ENCODE assay signal across 15 cellular contexts in genomic region chr6:137798261-137798660, GRCh38.
DNase-seq lines count a peak whose midpoint lies in the region; ATAC-seq and TF ChIP-seq lines count a peak whose summit lies in the region.
"Had no signal": no experiment of that assay in that cellular context is flagged by ENCODE, and none has a peak within 500 bp of the region (broad histone marks: within the 10 kb centered on the region; RNA-seq: fewer than 3 reads in every experiment).

No MANE protein-coding gene starts in this region.

- H3K27me3 ChIP-seq in CD4-positive, alpha-beta memory T cell (ENCODE audit: insufficient read depth, low read length), result no peaks in the 10 kb centered on the region
- H3K27me3 ChIP-seq in IMR-90 (ENCODE audit: control insufficient read depth, insufficient read depth, low read length) (no peaks in the 10 kb centered on the region), foreskin keratinocyte (no peaks in the 10 kb centered on the region), H9 (ENCODE audit: insufficient read depth, low read length) (no peaks in the 10 kb centered on the region)
- H3K27me3 ChIP-seq: Peyer's patch had no signal

- no CpG with 5 or more reads among the region's 3 CpGs for WGBS in IMR-90 (ENCODE audit: extremely low coverage in 2 of 2, insufficient read length in 1 of 2), 2 experiments
- no CpG with 5 or more reads among the region's 3 CpGs for WGBS in H9 (ENCODE audit: extremely low coverage, insufficient read length, low lambda C conversion rate)

- H3K9me1 ChIP-seq in IMR-90 (ENCODE audit: insufficient read depth, low read length), result 0 out of 2 replicates have a peak, but pooled peaks cover 7% of the 10 kb centered on the region

- H3K14ac ChIP-seq in IMR-90 (replicated peaks; ENCODE audit: low read depth, low read length), result no peak overlapping the region
- no peak overlapping the region for H3K14ac ChIP-seq in H9 (ENCODE audit: insufficient read depth, low read length)

- peaks cover 35 to 67% (median 56%) of the 10 kb centered on the region in 4 donors for H3K4me1 Mint-ChIP-seq in CD4-positive, alpha-beta memory T cell
- H3K4me1 Mint-ChIP-seq in H9, result peaks cover 0 to 9% of the 10 kb centered on the region in 2 experiments; a peak in 3 of 4 replicates
- H3K4me1 Mint-ChIP-seq in activated CD8-positive, alpha-beta memory T cell treated with anti-CD3 and anti-CD28 coated beads, Interleukin-2, amount 10 ng/mL, durations not matched to agents 7 days and 5 days, result peaks cover 68% of the 10 kb centered on the region

- peak overlapping the region in 1 of 8 donors; percentile 17 for H3K4me3 Mint-ChIP-seq in CD4-positive, alpha-beta memory T cell
- no peak overlapping the region for H3K4me3 Mint-ChIP-seq in H9
- no peak overlapping the region for H3K4me3 Mint-ChIP-seq in activated CD8-positive, alpha-beta memory T cell treated with anti-CD3 and anti-CD28 coated beads, Interleukin-2, amount 10 ng/mL, durations not matched to agents 7 days and 5 days

- H3K9ac ChIP-seq in IMR-90 (ENCODE audit: low read depth, low read length), result no peak overlapping the region
- no peak overlapping the region for H3K9ac ChIP-seq in H9 (ENCODE audit: extremely low read depth, insufficient read length, low read length)

- no peaks in the 10 kb centered on the region for H3K23me2 ChIP-seq in H9 (ENCODE audit: insufficient read length, low read depth, low read length, poor library complexity, severe bottlenecking)

- H4K20me1 ChIP-seq in IMR-90 (ENCODE audit: insufficient read depth, low read length), result no peaks in the 10 kb centered on the region
- no peaks in the 10 kb centered on the region for H4K20me1 ChIP-seq in H9 (ENCODE audit: control insufficient read depth, insufficient read depth, insufficient read length)

- CTCF ChIA-PET in CD4-positive, alpha-beta memory T cell (lab: Charles Lee; ENCODE audit: partially characterized antibody), result interaction anchor here (0.7 to 8.3 kb wide), 26 partner anchors 9 to 207 kb away, joined by 3 to 122 read pairs (median 16); partner anchors contain the start of gene TNFAIP3
- CTCF ChIA-PET in IMR-90 (lab: Yijun Ruan, JAX), result interaction anchor here (1.0 to 1.1 kb wide), 2 partner anchors 13 to 70 kb away, joined by 3 to 4 read pairs; no protein-coding TSS in a partner anchor
- CTCF ChIA-PET in activated CD8-positive, alpha-beta memory T cell treated with anti-CD3 and anti-CD28 coated beads, Interleukin-2, amount 10 ng/mL, durations not matched to agents 7 days and 5 days (lab: Charles Lee), result interaction anchor here (0.6 to 10.6 kb wide), 13 partner anchors 10 to 177 kb away, joined by 3 to 195 read pairs (median 14); partner anchors contain the start of gene TNFAIP3

- H3K79me2 ChIP-seq in H9 (ENCODE audit: insufficient read depth, low read length), result no peaks in the 10 kb centered on the region

- dilution Hi-C loops in IMR-90 (cut with HindIII; ENCODE audit: low sequenced_read_pairs, unreplicated experiment), result no loop called here

- peak overlapping the region in 6 of 7 donors; percentile 28 to 98 (median 93) for H3K27ac Mint-ChIP-seq in CD4-positive, alpha-beta memory T cell
- H3K27ac Mint-ChIP-seq in H9, result no peak overlapping the region
- no peak overlapping the region for H3K27ac Mint-ChIP-seq in activated CD8-positive, alpha-beta memory T cell treated with anti-CD3 and anti-CD28 coated beads, Interleukin-2, amount 10 ng/mL, durations not matched to agents 7 days and 5 days

- H2AFZ ChIP-seq in IMR-90 (replicated peaks; ENCODE audit: low read length, poor library complexity) (no peak overlapping the region), H9 (ENCODE audit: low read length) (no peak overlapping the region)

- H3K4me2 ChIP-seq in IMR-90 (ENCODE audit: low read depth, low read length), result no peak overlapping the region
- no peak overlapping the region for H3K4me2 ChIP-seq in H9 (ENCODE audit: insufficient read depth, insufficient read length, low read length)

- H2BK20ac ChIP-seq in IMR-90 (ENCODE audit: low read depth, low read length) (no peak overlapping the region), H9 (ENCODE audit: low read depth, low read length, poor library complexity, severe bottlenecking) (no peak overlapping the region)

- H4K8ac ChIP-seq in IMR-90 (ENCODE audit: low read depth in 2 of 2, low read length in 2 of 2), result no peak overlapping the region
- no peak overlapping the region for H4K8ac ChIP-seq in H9 (replicated peaks; ENCODE audit: insufficient read length, low read depth, low read length)

- POLR2A ChIA-PET in CD4-positive, alpha-beta memory T cell (lab: Charles Lee; ENCODE audit: partially characterized antibody), result interaction anchor here (0.7 to 4.0 kb wide), 9 partner anchors 13 to 142 kb away, joined by 3 to 112 read pairs (median 10); partner anchors contain the start of gene TNFAIP3
- POLR2A ChIA-PET in IMR-90 (lab: Charles Lee; ENCODE audit: unreplicated experiment), result interaction anchor here (0.6 kb wide), 1 partner anchor 1945 kb away, joined by 3 read pairs; no protein-coding TSS in a partner anchor

- no peaks in the 10 kb centered on the region for H3K9me3 Mint-ChIP-seq in CD4-positive, alpha-beta memory T cell
- no peaks in the 10 kb centered on the region for H3K9me3 Mint-ChIP-seq in H9
- H3K9me3 Mint-ChIP-seq in activated CD8-positive, alpha-beta memory T cell treated with anti-CD3 and anti-CD28 coated beads, Interleukin-2, amount 10 ng/mL, durations not matched to agents 7 days and 5 days (ENCODE audit: low read depth), result no peaks in the 10 kb centered on the region

- H3K4me3 ChIP-seq in CD4-positive, alpha-beta memory T cell (ENCODE audit: low read length in 2 of 2), result no peak overlapping the region
- no peak overlapping the region for H3K4me3 ChIP-seq in IMR-90 (ENCODE audit: insufficient read depth, low read depth, low read length)
- H3K4me3 ChIP-seq: Peyer's patch had no signal

- H4K5ac ChIP-seq in IMR-90 (ENCODE audit: low read depth, low read length) (no peak overlapping the region; the same call in 1 of the 2 replicates), H9 (ENCODE audit: insufficient read length, low read depth, low read length) (no peak overlapping the region)

- TF ChIP-seq POLR2A in IMR-90 (IDR thresholded peaks at IDR 0.05; ENCODE audit: low read depth, low read length), result no peak

- no peak for DNase-seq in CD4-positive, alpha-beta memory T cell
- DNase-seq in IMR-90 (no peak), astrocyte of the hippocampus (ENCODE audit: low read depth, low spot score) (peak; percentile 47), foreskin keratinocyte (no peak), H9 (no peak), iPS-NIHi11 (ENCODE audit: low spot score) (no peak)
- DNase-seq in activated CD8-positive, alpha-beta memory T cell treated with anti-CD3 and anti-CD28 coated beads, Interleukin-2, amount 10 ng/mL, durations not matched to agents 7 days and 5 days, result no peak
- no peak for DNase-seq in stimulated activated naive CD4-positive, alpha-beta T cell (lab: John Stamatoyannopoulos, UW)
- DNase-seq: C1 segment of cervical spinal cord, KG1, NCI-H146, NCI-H2081, NCI-H524, Peyer's patch had no signal

- H3K36me3 Mint-ChIP-seq in CD4-positive, alpha-beta memory T cell, result no peaks in the 10 kb centered on the region
- H3K36me3 Mint-ChIP-seq in H9 (ENCODE audit: insufficient read depth in 1 of 3, low read depth in 3 of 3), result no peaks in the 10 kb centered on the region
- peaks cover under 1% of the 10 kb centered on the region for H3K36me3 Mint-ChIP-seq in activated CD8-positive, alpha-beta memory T cell treated with anti-CD3 and anti-CD28 coated beads, Interleukin-2, amount 10 ng/mL, durations not matched to agents 7 days and 5 days

- H3K79me1 ChIP-seq in IMR-90 (ENCODE audit: low read depth in 1 of 2, low read length in 2 of 2) (no peaks in the 10 kb centered on the region), H9 (ENCODE audit: insufficient read depth, low read depth, low read length, poor library complexity, severe bottlenecking) (no peaks in the 10 kb centered on the region)

- ATAC-seq in IMR-90 (ENCODE audit: low read depth) (no peak), foreskin keratinocyte (no peak)
- ATAC-seq in activated CD8-positive, alpha-beta memory T cell treated with anti-CD3 and anti-CD28 coated beads, Interleukin-2, amount 10 ng/mL, durations not matched to agents 7 days and 5 days, result no peak
- ATAC-seq: Right ventricle myocardium inferior had no signal

- H3K4ac ChIP-seq in IMR-90 (ENCODE audit: low read depth, low read length), result no peak overlapping the region
- no peak overlapping the region for H3K4ac ChIP-seq in H9 (ENCODE audit: low read depth, low read length)

- no peak for TF ChIP-seq RAD21 in IMR-90 (IDR thresholded peaks at IDR 0.05; ENCODE audit: low read length)

- no peak overlapping the region for H2BK12ac ChIP-seq in H9 (ENCODE audit: insufficient read length, low read depth, low read length)

- intact Hi-C loops in CD4-positive, alpha-beta memory T cell (cut with micrococcal nuclease), result no loop called here
- intact Hi-C loops in IMR-90 (cut with micrococcal nuclease), result no loop called here

- no peak overlapping the region for H2BK15ac ChIP-seq in IMR-90 (ENCODE audit: low read depth, low read length)
- no peak overlapping the region for H2BK15ac ChIP-seq in H9 (ENCODE audit: low read depth, low read length)

- no peaks in the 10 kb centered on the region for H3K27me3 Mint-ChIP-seq in CD4-positive, alpha-beta memory T cell
- H3K27me3 Mint-ChIP-seq in H9 (ENCODE audit: low read depth), result no peaks in the 10 kb centered on the region; the same call in 1 of the 2 replicates
- H3K27me3 Mint-ChIP-seq in activated CD8-positive, alpha-beta memory T cell treated with anti-CD3 and anti-CD28 coated beads, Interleukin-2, amount 10 ng/mL, durations not matched to agents 7 days and 5 days, result no peaks in the 10 kb centered on the region

- in situ Hi-C loops in IMR-90 (cut with MboI; ENCODE audit: low sequenced_read_pairs), result no loop called here

- H2AK5ac ChIP-seq in IMR-90 (ENCODE audit: low read depth, low read length), result no peak overlapping the region
- H2AK5ac ChIP-seq in H9 (ENCODE audit: insufficient read length, low read length), result no peak overlapping the region

- peaks cover 54% of the 10 kb centered on the region for H3K4me1 ChIP-seq in CD4-positive, alpha-beta memory T cell (ENCODE audit: insufficient read depth, low read length)
- H3K4me1 ChIP-seq in IMR-90 (ENCODE audit: control insufficient read depth, insufficient read depth, low read length), result no peaks in the 10 kb centered on the region; the same call in 1 of the 2 replicates
- H3K4me1 ChIP-seq in foreskin keratinocyte, result no peaks in the 10 kb centered on the region
- no peaks in the 10 kb centered on the region for H3K4me1 ChIP-seq in H9 (ENCODE audit: insufficient read depth, low read length)

- H3T11ph ChIP-seq in H9 (ENCODE audit: low read length), result no peak overlapping the region

- TF ChIP-seq CTCF in IMR-90 (conservative IDR thresholded peaks at IDR 0.05; ENCODE audit: low read depth, low read length) (no peak), foreskin keratinocyte (conservative IDR thresholded peaks at IDR 0.05) (no peak), H9 (conservative IDR thresholded peaks at IDR 0.05) (no peak)

- no peak overlapping the region for H3K23ac ChIP-seq in IMR-90 (ENCODE audit: low read depth, low read length)
- no peak overlapping the region for H3K23ac ChIP-seq in H9 (ENCODE audit: insufficient read length, low read depth, low read length)

- H4K91ac ChIP-seq in IMR-90 (ENCODE audit: insufficient read depth, low read depth, low read length) (no peak overlapping the region), H9 (ENCODE audit: insufficient read length, low read depth, low read length) (no peak overlapping the region)

- H3K56ac ChIP-seq in IMR-90 (ENCODE audit: extremely low read depth, insufficient read depth, low read length), result no peak overlapping the region
- no peak overlapping the region for H3K56ac ChIP-seq in H9 (ENCODE audit: insufficient read length, low read depth, low read length)

- H3K18ac ChIP-seq in IMR-90 (ENCODE audit: low read depth, low read length) (peak overlapping the region; percentile 56; the same call in 1 of the 2 replicates), H9 (ENCODE audit: insufficient read length, low read depth, low read length) (no peak overlapping the region)

- H3K27ac ChIP-seq in CD4-positive, alpha-beta memory T cell (ENCODE audit: low read depth, low read length), result no peak overlapping the region
- H3K27ac ChIP-seq in IMR-90 (ENCODE audit: insufficient read depth, low read length) (no peak overlapping the region), foreskin keratinocyte (peak overlapping the region; percentile 39), H9 (ENCODE audit: insufficient read length, low read depth, low read length) (no peak overlapping the region)

- H3K9me3 ChIP-seq in CD4-positive, alpha-beta memory T cell (ENCODE audit: control insufficient read depth in 1 of 2, low read length in 2 of 2), result no peaks in the 10 kb centered on the region
- H3K9me3 ChIP-seq in IMR-90 (ENCODE audit: control insufficient read depth, insufficient read depth, low read length) (no peaks in the 10 kb centered on the region), H9 (ENCODE audit: control insufficient read depth, low read depth, low read length) (no peaks in the 10 kb centered on the region)
- H3K9me3 ChIP-seq: Peyer's patch had no signal

- no peak overlapping the region for H2AK9ac ChIP-seq in IMR-90 (replicated peaks; ENCODE audit: low read depth, low read length, poor library complexity)

- no TSS peak for BruUV-seq in IMR-90 (replicated peaks; lab: Mats Ljungman, UMichigan)

- no peak overlapping the region for H2BK120ac ChIP-seq in IMR-90 (ENCODE audit: low read depth, low read length)
- no peak overlapping the region for H2BK120ac ChIP-seq in H9 (ENCODE audit: low read depth, low read length, poor library complexity, severe bottlenecking)

- no peaks in the 10 kb centered on the region for H3K36me3 ChIP-seq in CD4-positive, alpha-beta memory T cell (ENCODE audit: insufficient read depth, low read length)
- H3K36me3 ChIP-seq in IMR-90 (ENCODE audit: control insufficient read depth, insufficient read depth, low read length), result no peaks in the 10 kb centered on the region
- H3K36me3 ChIP-seq: Peyer's patch had no signal

- H2BK5ac ChIP-seq in IMR-90 (ENCODE audit: low read depth, low read length, poor library complexity, severe bottlenecking), result no peak overlapping the region
- no peak overlapping the region for H2BK5ac ChIP-seq in H9 (ENCODE audit: insufficient read length, low read length)

Comparison
In these comparisons a context has a peak if more than half of its experiments do, and no peak if none do; other contexts are left out.
1. H3K27ac Mint-ChIP-seq: peak in CD4-positive, alpha-beta memory T cell (6 of 7); none in H9 (0 of 3) and activated CD8-positive, alpha-beta memory T cell treated with anti-CD3 and anti-CD28 coated beads, Interleukin-2, amount 10 ng/mL, durations not matched to agents 7 days and 5 days (single experiment).